Comparison of ENCODE assay signal across 10 cellular contexts in the genomic region with DNA sequence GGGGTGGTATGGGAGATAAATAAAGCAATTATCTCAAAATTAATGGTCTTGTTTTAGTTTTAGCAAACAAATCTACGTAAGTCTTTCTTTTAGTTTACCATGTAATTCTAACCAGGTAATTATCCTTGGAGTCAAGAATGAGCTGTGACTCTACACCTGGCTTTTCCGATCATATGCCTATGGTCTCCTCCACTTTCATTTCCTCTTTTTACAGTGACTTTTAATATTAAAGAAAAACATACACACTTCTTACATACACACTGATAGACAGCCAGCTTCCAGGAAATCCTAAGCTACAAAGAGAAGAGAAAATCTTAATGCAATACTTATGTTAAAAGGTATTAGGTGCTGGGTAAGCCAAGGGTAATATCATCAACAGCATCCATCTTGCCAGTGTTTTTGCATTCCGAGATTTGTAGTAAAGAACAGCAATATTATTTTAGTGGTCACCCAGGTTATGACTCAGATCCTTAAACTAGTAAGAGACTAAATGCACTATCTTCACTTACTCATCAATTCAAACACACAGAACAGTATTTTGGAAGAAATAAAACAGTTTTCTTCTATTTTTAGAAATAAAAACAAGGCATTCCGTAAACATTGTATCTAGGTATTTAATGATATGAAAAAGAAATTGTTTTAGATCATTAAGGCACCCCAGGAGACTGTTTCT. TPM values are rescaled to one million over a fixed set of nuclear protein-coding genes. Genes with fewer than 3 reads are reported as not detected.
A peak's percentile ranks its signal among the peaks of the same experiment; 100 is the strongest.
DNase-seq lines count a peak whose midpoint lies in the region; TF ChIP-seq lines count a peak whose summit lies in the region.
"Had no signal": no experiment of that assay in that cellular context is flagged by ENCODE, and none has a peak within 500 bp of the region (broad histone marks: within the 10 kb centered on the region; RNA-seq: fewer than 3 reads in every experiment).

No MANE protein-coding gene starts in this region.

- no TSS peak for BruUV-seq in MCF 10A (replicated peaks; lab: Mats Ljungman, UMichigan)

- no peak for TF ChIP-seq CTCF in MCF 10A (IDR thresholded peaks at IDR 0.05; ENCODE audit: unreplicated experiment)

- no peaks in the 10 kb centered on the region for H3K27me3 Mint-ChIP-seq in MCF 10A (ENCODE audit: insufficient read depth, unreplicated experiment)
- H3K27me3 Mint-ChIP-seq in activated CD4-positive, alpha-beta T cell treated with anti-CD3 and anti-CD28 coated beads, Interleukin-2, amount 10 ng/mL, durations not matched to agents 7 days and 5 days = peaks cover 56% of the 10 kb centered on the region

- H3K4me3 ChIP-seq in skeletal muscle cell (ENCODE audit: low read depth, low read length) = peak overlapping the region; percentile 73
- H3K4me3 ChIP-seq: spleen had no signal

- POLR2A ChIA-PET in MCF 10A (lab: Yijun Ruan, JAX) = interaction anchor here (0.5 to 17.6 kb wide), 25 partner anchors 8 to 1682 kb away, joined by 3 to 352 read pairs (median 5); a partner anchor contains a TSS
- POLR2A ChIA-PET in activated CD4-positive, alpha-beta T cell treated with anti-CD3 and anti-CD28 coated beads, Interleukin-2, amount 10 ng/mL, durations not matched to agents 7 days and 5 days (lab: Charles Lee) = no interaction called here

- DNase-seq in NCI-H1092 treated with DMSO at 0.1 percent for 48 hours (lab: John Stamatoyannopoulos, UW) (peak; percentile 16), NCI-H1092 (lab: John Stamatoyannopoulos, UW) (no peak), NCI-H1417 treated with DMSO at 0.1 percent for 48 hours (lab: John Stamatoyannopoulos, UW) (peak; percentile 71), MCF 10A (ENCODE audit: unreplicated experiment) (peak; percentile 67), skeletal muscle cell (ENCODE audit: low read depth) (peak; percentile 37), GM19240 (ENCODE audit: insufficient read length, low spot score) (no peak), midbrain (lab: John Stamatoyannopoulos, UW) (no peak)
- DNase-seq in activated CD4-positive, alpha-beta T cell treated with anti-CD3 and anti-CD28 coated beads, Interleukin-2, amount 10 ng/mL, durations not matched to agents 7 days and 5 days = no peak
- DNase-seq: spleen had no signal

- peak overlapping the region; percentile 88 for H3K4me3 Mint-ChIP-seq in MCF 10A (ENCODE audit: unreplicated experiment)
- H3K4me3 Mint-ChIP-seq in activated CD4-positive, alpha-beta T cell treated with anti-CD3 and anti-CD28 coated beads, Interleukin-2, amount 10 ng/mL, durations not matched to agents 7 days and 5 days = no peak overlapping the region

- H3K36me3 Mint-ChIP-seq in MCF 10A (ENCODE audit: insufficient read depth, unreplicated experiment) = peaks cover 11% of the 10 kb centered on the region
- peaks cover 7% of the 10 kb centered on the region for H3K36me3 Mint-ChIP-seq in activated CD4-positive, alpha-beta T cell treated with anti-CD3 and anti-CD28 coated beads, Interleukin-2, amount 10 ng/mL, durations not matched to agents 7 days and 5 days (ENCODE audit: low read depth)

- CTCF ChIA-PET in MCF 10A (lab: Yijun Ruan, JAX) = interaction anchor here (0.6 to 6.1 kb wide), 11 partner anchors 10 to 1150 kb away, joined by 3 to 53 read pairs (median 4); no protein-coding TSS in a partner anchor
- CTCF ChIA-PET in activated CD4-positive, alpha-beta T cell treated with anti-CD3 and anti-CD28 coated beads, Interleukin-2, amount 10 ng/mL, durations not matched to agents 7 days and 5 days (lab: Charles Lee) = interaction anchor here (0.7 kb wide), 1 partner anchor 31 kb away, joined by 3 read pairs; no protein-coding TSS in a partner anchor

- intact Hi-C loops in MCF 10A (cut with micrococcal nuclease) = loop anchor here (5.0 kb wide), 1 partner anchor 479 kb away; no protein-coding TSS in a partner anchor

- peak overlapping the region; percentile 97 for H3K27ac Mint-ChIP-seq in MCF 10A (ENCODE audit: low read depth, unreplicated experiment)
- H3K27ac Mint-ChIP-seq in activated CD4-positive, alpha-beta T cell treated with anti-CD3 and anti-CD28 coated beads, Interleukin-2, amount 10 ng/mL, durations not matched to agents 7 days and 5 days = no peak overlapping the region
- H3K27ac Mint-ChIP-seq: GM23338 had no signal

- peaks cover 32% of the 10 kb centered on the region for H3K4me1 Mint-ChIP-seq in MCF 10A (ENCODE audit: insufficient read depth, unreplicated experiment)
- H3K4me1 Mint-ChIP-seq in activated CD4-positive, alpha-beta T cell treated with anti-CD3 and anti-CD28 coated beads, Interleukin-2, amount 10 ng/mL, durations not matched to agents 7 days and 5 days = peaks cover 24% of the 10 kb centered on the region

- H3K9me3 Mint-ChIP-seq in MCF 10A (ENCODE audit: unreplicated experiment) = no peaks in the 10 kb centered on the region
- H3K9me3 Mint-ChIP-seq in activated CD4-positive, alpha-beta T cell treated with anti-CD3 and anti-CD28 coated beads, Interleukin-2, amount 10 ng/mL, durations not matched to agents 7 days and 5 days = no peaks in the 10 kb centered on the region
- H3K9me3 Mint-ChIP-seq: GM23338 had no signal

RNA-seq across cellular contexts. Expression of a gene that starts 4.4 kb away (rescaled TPM):
- 6.1 and 7.8 TPM in 2 replicates for total RNA-seq in MCF 10A (2022)
- total RNA-seq in activated CD4-positive, alpha-beta T cell treated with anti-CD3 and anti-CD28 coated beads, Interleukin-2, amount 10 ng/mL, durations not matched to agents 7 days and 5 days = under 1 TPM; 0.12 to 0.17 TPM
- total RNA-seq: spleen had no signal

Comparison
In these comparisons a context has a peak if more than half of its experiments do, and no peak if none do; other contexts are left out.
1. DNase-seq: peak in NCI-H1092 treated with DMSO at 0.1 percent for 48 hours (single experiment), NCI-H1417 treated with DMSO at 0.1 percent for 48 hours (single experiment), MCF 10A (single experiment) and skeletal muscle cell (single experiment); none in NCI-H1092 (single experiment), GM19240 (single experiment), midbrain (single experiment) and activated CD4-positive, alpha-beta T cell treated with anti-CD3 and anti-CD28 coated beads, Interleukin-2, amount 10 ng/mL, durations not matched to agents 7 days and 5 days (single experiment).